ENCODE assay signal across 12 cellular contexts in the genomic region with DNA sequence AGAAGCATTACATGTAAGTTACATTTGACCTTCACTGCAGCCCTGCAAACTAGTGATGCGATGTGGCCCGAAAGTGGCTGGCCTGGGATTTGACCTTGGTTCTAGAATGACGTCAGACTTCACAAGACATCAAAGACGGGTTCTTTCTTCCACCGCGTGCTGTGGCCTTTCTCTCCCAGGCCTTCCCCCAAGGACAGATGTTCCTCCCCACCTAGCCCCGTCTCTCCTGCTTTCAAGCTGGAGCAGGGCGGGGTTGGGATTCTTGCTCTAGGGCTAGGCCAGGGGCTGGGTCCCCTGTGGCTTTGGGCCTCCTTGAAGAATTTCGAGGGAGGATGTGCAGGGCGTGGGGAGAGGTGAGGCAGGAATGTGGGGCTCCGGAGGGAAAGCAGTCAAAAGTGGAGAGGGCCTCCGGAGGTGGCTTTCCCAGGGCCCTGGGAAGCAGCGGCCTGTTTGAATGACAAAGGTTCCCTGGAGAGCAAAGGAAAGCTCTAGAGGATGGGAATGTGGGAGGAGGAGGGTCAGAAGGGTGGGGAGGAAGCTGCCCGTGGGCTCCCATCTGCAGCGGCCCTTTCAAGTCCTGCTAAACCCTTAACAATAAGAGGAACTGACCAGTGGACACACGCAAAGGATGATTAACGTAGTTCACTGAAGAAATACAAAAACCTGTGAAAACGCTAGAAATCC. TPM values are rescaled to one million over a fixed set of nuclear protein-coding genes. Genes with fewer than 3 reads are reported as not detected.
A peak's percentile ranks its signal among the peaks of the same experiment; 100 is the strongest.
DNase-seq lines count a peak whose midpoint lies in the region; TF ChIP-seq lines count a peak whose summit lies in the region.
"Had no signal": no experiment of that assay in that cellular context is flagged by ENCODE, and none has a peak within 500 bp of the region (broad histone marks: within the 10 kb centered on the region; RNA-seq: fewer than 3 reads in every experiment).

No MANE protein-coding gene starts in this region.

- peaks cover 52% of the 10 kb centered on the region for H3K4me1 ChIP-seq in HUES6 (ENCODE audit: control insufficient read depth, insufficient read depth, low read length)
- no peaks in the 10 kb centered on the region for H3K4me1 ChIP-seq in colonic mucosa
- H3K4me1 ChIP-seq: tibial artery had no signal

- H3K4me3 ChIP-seq in HUES6 (ENCODE audit: low read depth, low read length) (peak overlapping the region; percentile 40), colonic mucosa (no peak overlapping the region)
- H3K4me3 ChIP-seq: tibial artery had no signal

- H3K36me3 ChIP-seq in HUES6 (ENCODE audit: control insufficient read depth, insufficient read depth, low read length) (no peaks in the 10 kb centered on the region), colonic mucosa (no peaks in the 10 kb centered on the region)
- H3K36me3 ChIP-seq: tibial artery had no signal

- TF ChIP-seq CTCF in brain (conservative IDR thresholded peaks at IDR 0.05) (no peak), GM13976 (IDR thresholded peaks at IDR 0.05; ENCODE audit: borderline replicate concordance, control extremely low read depth, extremely low read depth, insufficient read depth, missing control alignments) (no peak), colonic mucosa (IDR thresholded peaks at IDR 0.05) (no peak)

- H3K27ac Mint-ChIP-seq in brain: peak overlapping the region in 3 of 5 experiments; percentile 29 to 97 (median 88)
- H3K27ac Mint-ChIP-seq: activated naive CD4-positive, alpha-beta T cell treated with anti-CD3 and anti-CD28 coated beads, Interleukin-2, amount 50 U/mL, for 72 hours had no signal

- H3K9me3 Mint-ChIP-seq in brain: peaks cover 0 to under 1% (median 0%) of the 10 kb centered on the region in 5 experiments
- H3K9me3 Mint-ChIP-seq: activated naive CD4-positive, alpha-beta T cell treated with anti-CD3 and anti-CD28 coated beads, Interleukin-2, amount 50 U/mL, for 72 hours had no signal

- in situ Hi-C loops in GM13976 (cut with MboI; ENCODE audit: low sequenced_read_pairs, unreplicated experiment): no loop called here

- H3K4me3 Mint-ChIP-seq in brain: peak overlapping the region in 2 of 5 experiments; percentile 51 to 60

- H3K27me3 ChIP-seq in HUES6 (ENCODE audit: control insufficient read depth, insufficient read depth, low read length) (no peaks in the 10 kb centered on the region), colonic mucosa (peaks cover 7% of the 10 kb centered on the region)

- H3K27me3 Mint-ChIP-seq in brain: peaks cover under 1% of the 10 kb centered on the region

- peaks cover 34% of the 10 kb centered on the region for H3K4me1 Mint-ChIP-seq in brain

- intact Hi-C loops in colonic mucosa (cut with DNase I): no loop called here

- H3K36me3 Mint-ChIP-seq in brain: no peaks in the 10 kb centered on the region
- H3K36me3 Mint-ChIP-seq: activated naive CD4-positive, alpha-beta T cell treated with anti-CD3 and anti-CD28 coated beads, Interleukin-2, amount 50 U/mL, for 72 hours had no signal

- DNase-seq in iPS-NIHi7 (ENCODE audit: extremely low spot score) (peak; percentile 89), smooth muscle cell of the brain vasculature (ENCODE audit: low read depth, low spot score) (peak; percentile 13), GM13976 (ENCODE audit: low spot score) (no peak), NCI-H146 (lab: John Stamatoyannopoulos, UW) (no peak), colonic mucosa (no peak)
- DNase-seq: activated CD8-positive, alpha-beta memory T cell treated with anti-CD3 and anti-CD28 coated beads, Interleukin-2, amount 50 U/mL, for 4 hours; NCI-H1105; tibial artery had no signal

- no peaks in the 10 kb centered on the region for H3K9me3 ChIP-seq in HUES6 (ENCODE audit: control insufficient read depth, insufficient read depth, low read depth, low read length)
- H3K9me3 ChIP-seq in colonic mucosa: no peaks in the 10 kb centered on the region
- H3K9me3 ChIP-seq: tibial artery had no signal

- H3K27ac ChIP-seq in HUES6 (ENCODE audit: low read depth, low read length): peak overlapping the region; percentile 97
- H3K27ac ChIP-seq in colonic mucosa: no peak overlapping the region
- H3K27ac ChIP-seq: parathyroid adenoma, tibial artery had no signal

- peak overlapping the region; percentile 95 for H3K9ac ChIP-seq in HUES6 (ENCODE audit: low read length)
- no peak overlapping the region for H3K9ac ChIP-seq in colonic mucosa (ENCODE audit: low read depth in 2 of 2, low read length in 2 of 2)
- H3K9ac ChIP-seq: parathyroid adenoma had no signal

RNA-seq across cellular contexts. Expression of gene SLC2A1, which starts 49.9 kb away (rescaled TPM):
- 127 TPM for polyA plus RNA-seq in brain (ENCODE audit: insufficient read depth, low read depth, low replicate concordance)
- total RNA-seq in colonic mucosa: 100 to 1,000 TPM in 1 of 2 donors, 10 to 100 TPM in 1; 71.6 to 150 TPM

Comparison
In these comparisons a context has a peak if more than half of its experiments do, and no peak if none do; other contexts are left out.
1. DNase-seq: peak in iPS-NIHi7 (single experiment) and smooth muscle cell of the brain vasculature (single experiment); none in GM13976 (single experiment), NCI-H146 (single experiment) and colonic mucosa (single experiment).